Comparison of ENCODE assay signal across 21 cellular contexts in the genomic region with DNA sequence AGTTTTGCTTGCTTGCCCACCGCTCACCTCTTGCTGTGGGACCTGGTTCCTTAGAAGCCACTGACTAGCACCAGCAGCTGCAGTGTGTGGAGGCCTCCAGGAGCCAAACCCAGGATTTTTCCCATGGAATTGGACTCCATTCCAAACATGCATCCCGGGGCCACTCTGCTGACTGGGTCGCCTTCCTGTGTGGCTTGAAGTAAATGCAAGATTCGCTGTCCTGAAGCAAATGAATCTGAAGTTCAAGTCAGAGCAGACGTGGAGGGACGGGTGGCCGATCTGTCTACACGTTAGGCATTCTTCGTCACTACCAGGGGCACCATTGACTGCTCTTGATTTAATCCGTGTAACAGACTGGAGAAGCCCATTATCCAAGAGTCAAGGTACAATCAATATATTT.
"Had no signal": no experiment of that assay in that cellular context is flagged by ENCODE, and none has a peak within 500 bp of the region (broad histone marks: within the 10 kb centered on the region; RNA-seq: fewer than 3 reads in every experiment).

No MANE protein-coding gene starts in this region.

- H3K4me3 ChIP-seq: gastrocnemius medialis, heart right ventricle, left lung, lower lobe of right lung had no signal

- H3K4me1 Mint-ChIP-seq: naive thymus-derived CD4-positive, alpha-beta T cell had no signal

- H3K36me3 ChIP-seq: gastrocnemius medialis, heart right ventricle, left lung, lower lobe of right lung had no signal

- H3K4me1 ChIP-seq: gastrocnemius medialis, heart right ventricle, left lung, lower lobe of right lung had no signal

- H3K9me3 ChIP-seq: gastrocnemius medialis, left lung, lower lobe of right lung had no signal

- ATAC-seq: effector memory CD8-positive, alpha-beta T cell; esophagus mucosa; gastrocnemius medialis; heart right ventricle; left colon; left lung; left ventricle myocardium superior; lower lobe of right lung; naive thymus-derived CD4-positive, alpha-beta T cell had no signal

- H3K27me3 Mint-ChIP-seq: dendritic cell treated with granulocyte-macrophage colony-stimulating factor and Interleukin-4, amounts not matched to agents 40 ng/mL and 50 ng/mL, for 4 days; effector memory CD8-positive, alpha-beta T cell had no signal

- H3K27ac Mint-ChIP-seq: dendritic cell treated with granulocyte-macrophage colony-stimulating factor and Interleukin-4, amounts not matched to agents 40 ng/mL and 50 ng/mL, for 4 days; effector memory CD8-positive, alpha-beta T cell; naive thymus-derived CD4-positive, alpha-beta T cell had no signal

- H3K27me3 ChIP-seq: gastrocnemius medialis, heart right ventricle, left lung had no signal

- DNase-seq: cortex of kidney; effector CD8-positive, alpha-beta T cell; effector memory CD8-positive, alpha-beta T cell; erythroblast; foreskin melanocyte; gastrocnemius medialis; glutamatergic neuron; heart right ventricle; hippocampal formation; kidney; kidney glomerular epithelial cell; left colon; left lung; left ventricle myocardium superior; lower lobe of right lung; mesenchymal stem cell; midbrain; naive thymus-derived CD4-positive, alpha-beta T cell had no signal

- H3K4me3 Mint-ChIP-seq: dendritic cell treated with granulocyte-macrophage colony-stimulating factor and Interleukin-4, amounts not matched to agents 40 ng/mL and 50 ng/mL, for 4 days; effector memory CD8-positive, alpha-beta T cell; naive thymus-derived CD4-positive, alpha-beta T cell had no signal

- H3K27ac ChIP-seq: epithelial cell of prostate, gastrocnemius medialis, heart right ventricle, left lung, lower lobe of right lung had no signal
